8 cellular contexts compared by ENCODE assay signal in the genomic region with DNA sequence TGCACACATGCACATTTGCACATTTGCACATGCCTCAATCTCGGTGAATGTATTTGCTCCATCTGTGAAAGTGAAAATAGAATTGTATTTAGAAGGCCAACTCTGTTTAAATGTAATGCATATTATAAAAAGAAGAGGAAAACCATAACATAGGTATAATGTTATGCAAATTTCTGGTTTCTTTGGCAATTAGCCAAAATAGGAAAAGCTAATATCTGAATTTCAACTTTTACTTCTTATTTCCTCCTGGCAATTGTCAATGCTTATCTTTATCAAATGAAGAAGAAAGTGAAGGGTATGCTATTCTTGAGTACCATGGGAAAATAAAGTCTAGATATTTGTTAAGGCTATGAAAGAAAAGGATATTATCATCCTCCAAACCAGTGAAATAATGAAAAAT.
"Had no signal": no experiment of that assay in that cellular context is flagged by ENCODE, and none has a peak within 500 bp of the region (broad histone marks: within the 10 kb centered on the region; RNA-seq: fewer than 3 reads in every experiment).

No MANE protein-coding gene starts in this region.

- ATAC-seq: HepG2 had no signal

- FAIRE-seq: HepG2, HTR-8/SVneo had no signal

- H3K9me3 Mint-ChIP-seq: IgD-negative memory B cell had no signal

- H3K27me3 Mint-ChIP-seq: IgD-negative memory B cell had no signal

- H3K4me3 Mint-ChIP-seq: IgD-negative memory B cell had no signal

- H3K9ac ChIP-seq: KMS-11 had no signal

- DNase-seq: IMR-90, KBM-7, KG1 had no signal

- H3K4me2 ChIP-seq: KMS-11 had no signal

- H3K27ac ChIP-seq: HL-60, KMS-11 had no signal
